In genomic region chr2:158204741-158205165, GRCh38 we compare ENCODE assay signal across 18 cellular contexts.
DNase-seq lines count a peak whose midpoint lies in the region; ATAC-seq and TF ChIP-seq lines count a peak whose summit lies in the region.
"Had no signal": no experiment of that assay in that cellular context is flagged by ENCODE, and none has a peak within 500 bp of the region (broad histone marks: within the 10 kb centered on the region; RNA-seq: fewer than 3 reads in every experiment).

No MANE protein-coding gene starts in this region.

- H3K79me2 ChIP-seq in mammary epithelial cell (ENCODE audit: insufficient read depth, low read length), result no peaks in the 10 kb centered on the region

- no peak for TF ChIP-seq POLR2A in breast epithelium (IDR thresholded peaks at IDR 0.05)

- H3K27me3 ChIP-seq in mammary epithelial cell (ENCODE audit: insufficient read depth, low read length), result no peaks in the 10 kb centered on the region
- H3K27me3 ChIP-seq in breast epithelium, result no peaks in the 10 kb centered on the region
- H3K27me3 ChIP-seq: gastrocnemius medialis, Peyer's patch, suprapubic skin had no signal

- CTCF ChIA-PET in mammary epithelial cell (lab: Charles Lee; ENCODE audit: low non-redundant PET), result no interaction called here

- intact Hi-C loops in mammary epithelial cell (cut with micrococcal nuclease) (no loop called here), breast epithelium (cut with DNase I; ENCODE audit: low total_unique reads) (no loop called here)

- in situ Hi-C loops in mammary epithelial cell (cut with MboI; ENCODE audit: low sequenced_read_pairs in 2 of 2), result no loop called here

- no peaks in the 10 kb centered on the region for H3K36me3 ChIP-seq in mammary epithelial cell (ENCODE audit: insufficient read depth, low read length)
- H3K36me3 ChIP-seq in breast epithelium, result no peaks in the 10 kb centered on the region
- H3K36me3 ChIP-seq: gastrocnemius medialis, Peyer's patch, suprapubic skin had no signal

- H3K9me3 ChIP-seq in mammary epithelial cell (replicated peaks; ENCODE audit: insufficient read depth, low read length), result no peaks in the 10 kb centered on the region
- no peaks in the 10 kb centered on the region for H3K9me3 ChIP-seq in breast epithelium
- H3K9me3 ChIP-seq: gastrocnemius medialis, Peyer's patch, suprapubic skin had no signal

- H4K20me1 ChIP-seq in mammary epithelial cell (ENCODE audit: insufficient read depth, low read length), result no peaks in the 10 kb centered on the region

- no peak for TF ChIP-seq CTCF in mammary epithelial cell (conservative IDR thresholded peaks at IDR 0.05 in 1 of 2, IDR thresholded peaks at IDR 0.05 in 1 of 2; ENCODE audit: extremely low read depth in 1 of 2, insufficient read depth in 1 of 2, low read depth in 1 of 2, low read length in 2 of 2)
- no peak for TF ChIP-seq CTCF in breast epithelium (IDR thresholded peaks at IDR 0.05)

- no peak overlapping the region for H3K9ac ChIP-seq in mammary epithelial cell (ENCODE audit: insufficient read depth, low read length)

- WGBS in mammary epithelial cell (ENCODE audit: low coverage, missing lambda C conversion rate), result 100% methylated on average over 1 of the region's 1 CpG

- H3K4me2 ChIP-seq in mammary epithelial cell (ENCODE audit: insufficient read depth, low read depth, low read length), result no peak overlapping the region
- H3K4me2 ChIP-seq: smooth muscle cell had no signal

- H3K27ac ChIP-seq in mammary epithelial cell (ENCODE audit: insufficient read depth, low read depth, low read length) (no peak overlapping the region), breast epithelium (no peak overlapping the region)
- H3K27ac ChIP-seq: gastrocnemius medialis, suprapubic skin had no signal

- peaks cover 22% of the 10 kb centered on the region for H3K4me1 ChIP-seq in mammary epithelial cell (ENCODE audit: insufficient read depth, low read length)
- H3K4me1 ChIP-seq in breast epithelium, result no peaks in the 10 kb centered on the region
- H3K4me1 ChIP-seq: gastrocnemius medialis, Peyer's patch had no signal

- no TSS peak for BruUV-seq in mammary epithelial cell (replicated peaks; lab: Mats Ljungman, UMichigan)

- dilution Hi-C loops in mammary epithelial cell (cut with HindIII; ENCODE audit: low sequenced_read_pairs), result no loop called here

- no peak for ATAC-seq in GM21526 (IDR thresholded peaks at IDR 0.05; ENCODE audit: low FRiP score, unreplicated experiment)
- ATAC-seq in HG03025 (IDR thresholded peaks at IDR 0.05; ENCODE audit: low FRiP score, unreplicated experiment), result no peak
- ATAC-seq: activated T-cell treated with anti-CD3 and anti-CD28 coated beads, Interleukin-2, amount 50 U/mL, for 4 hours; gastrocnemius medialis had no signal

- peak overlapping the region; percentile 25 for H2AFZ ChIP-seq in mammary epithelial cell (ENCODE audit: low read depth, low read length)

- no peak for DNase-seq in mammary epithelial cell
- DNase-seq in breast epithelium (ENCODE audit: low spot score in 2 of 2), result no peak
- peak; percentile 51 for DNase-seq in HT1080 (ENCODE audit: low read depth)
- peak; percentile 33 for DNase-seq in fibroblast of peridontal ligament (ENCODE audit: extremely low read depth)
- DNase-seq in stromal cell of bone marrow (ENCODE audit: low read depth), result peak; percentile 5
- DNase-seq in NCI-H2029 treated with DMSO at 0.1 percent for 48 hours (lab: John Stamatoyannopoulos, UW), result no peak
- DNase-seq: activated T-cell treated with anti-CD3 and anti-CD28 coated beads, Interleukin-2, amount 50 U/mL, for 4 hours; amygdala; effector CD4-positive, alpha-beta T cell; gastrocnemius medialis; KG1; occipital lobe; Peyer's patch; T-helper 2 cell had no signal

- H3K4me3 ChIP-seq in mammary epithelial cell (replicated peaks in 1 of 3; ENCODE audit: insufficient read depth in 1 of 3, low read depth in 2 of 3, low read length in 3 of 3), result no peak overlapping the region
- H3K4me3 ChIP-seq in breast epithelium, result no peak overlapping the region
- H3K4me3 ChIP-seq: gastrocnemius medialis, Peyer's patch, smooth muscle cell, suprapubic skin had no signal

Comparison
In these comparisons a context has a peak if more than half of its experiments do, and no peak if none do; other contexts are left out.
1. DNase-seq: peak in HT1080 (single experiment), fibroblast of peridontal ligament (single experiment) and stromal cell of bone marrow (single experiment); none in mammary epithelial cell (single experiment), breast epithelium (0 of 2) and NCI-H2029 treated with DMSO at 0.1 percent for 48 hours (single experiment).